ENCODE assay signal across 26 cellular contexts in genomic region chr18:924987-925386, GRCh38. TPM values are rescaled to one million over a fixed set of nuclear protein-coding genes. Genes with fewer than 3 reads are reported as not detected.
"Had no signal": no experiment of that assay in that cellular context is flagged by ENCODE, and none has a peak within 500 bp of the region (broad histone marks: within the 10 kb centered on the region; RNA-seq: fewer than 3 reads in every experiment).

No MANE protein-coding gene starts in this region.

- H3K4me1 ChIP-seq: colonic mucosa, gastrocnemius medialis, testis, transverse colon had no signal

- H3K36me3 ChIP-seq: colonic mucosa, gastrocnemius medialis, transverse colon had no signal

- H3K4me3 ChIP-seq: colonic mucosa, dorsolateral prefrontal cortex, gastrocnemius medialis, skin epidermis, testis, transverse colon had no signal

- H3K27me3 ChIP-seq: colonic mucosa, gastrocnemius medialis, testis had no signal

- H3K9me3 ChIP-seq: colonic mucosa, gastrocnemius medialis, testis, transverse colon had no signal

- H3K27ac ChIP-seq: colonic mucosa, dorsolateral prefrontal cortex, gastrocnemius medialis, testis, transverse colon had no signal

- ATAC-seq: activated naive CD4-positive, alpha-beta T cell treated with anti-CD3 and anti-CD28 coated beads, Interleukin-2, amount 50 U/mL, for 72 hours; activated T-cell treated with anti-CD3 and anti-CD28 coated beads, Interleukin-2, amount 50 U/mL, for 72 hours; gastrocnemius medialis; left cardiac atrium; sciatic nerve; stimulated activated naive CD8-positive, alpha-beta T cell treated with anti-CD3 and anti-CD28 coated beads, Interleukin-15, Interleukin-2, amounts not matched to agents 100 U/mL and 50 U/mL, for 24 hours had no signal

- FAIRE-seq: keratinocyte had no signal

- DNase-seq: activated CD4-positive, alpha-beta T cell treated with anti-CD3 and anti-CD28 coated beads for 4 hours; activated CD4-positive, alpha-beta T cell treated with anti-CD3 and anti-CD28 coated beads, Interleukin-2, amount 50 U/mL, for 4 hours; activated naive CD4-positive, alpha-beta T cell; activated T-cell treated with anti-CD3 and anti-CD28 coated beads for 4 hours; activated T-cell treated with anti-CD3 and anti-CD28 coated beads, Interleukin-2, amount 50 U/mL, for 72 hours; cerebellar nuclear complex; colonic mucosa; dorsolateral prefrontal cortex; effector memory CD4-positive, alpha-beta T cell; gastrocnemius medialis; glutamatergic neuron; hippocampal formation; left cardiac atrium; mammary epithelial cell; stimulated activated CD4-positive, alpha-beta T cell treated with anti-CD3 and anti-CD28 coated beads, Interleukin-12 subunit alpha, Interleukin-12 subunit beta, amount 100 ng/mL, for 4 hours; stimulated activated CD4-positive, alpha-beta T cell treated with anti-CD3 and anti-CD28 coated beads, Interleukin-4, amount 100 ng/mL, for 1 hour; stimulated activated naive CD8-positive, alpha-beta T cell treated with anti-CD3 and anti-CD28 coated beads, Interleukin-15, Interleukin-2, amounts not matched to agents 100 U/mL and 50 U/mL, for 24 hours; testis; transverse colon had no signal

RNA-seq across cellular contexts. Expression of gene ADCYAP1, which starts 20.3 kb away (rescaled TPM):
- total RNA-seq: activated naive CD4-positive, alpha-beta T cell treated with anti-CD3 and anti-CD28 coated beads, Interleukin-2, amount 50 U/mL, for 72 hours; activated T-cell treated with anti-CD3 and anti-CD28 coated beads, Interleukin-2, amount 50 U/mL, for 72 hours; epithelial cell of proximal tubule; gastrocnemius medialis; mammary epithelial cell; osteoblast; renal cortical epithelial cell had no signal
- polyA plus RNA-seq: keratinocyte, mammary epithelial cell had no signal
